In genomic region chr7:1737523-1737922, GRCh38 we compare ENCODE assay signal across 27 cellular contexts.
"Had no signal": no experiment of that assay in that cellular context is flagged by ENCODE, and none has a peak within 500 bp of the region (broad histone marks: within the 10 kb centered on the region; RNA-seq: fewer than 3 reads in every experiment).

No MANE protein-coding gene starts in this region.

- H3K27me3 ChIP-seq: pancreas, uterus had no signal

- FAIRE-seq: keratinocyte, pancreas, small intestine had no signal

- DNase-seq: hippocampal formation; left colon; left lung; mesendoderm; naive B cell; natural killer cell; nephron progenitor cell; nucleus accumbens; posterior cingulate gyrus; retina; sigmoid colon; small intestine; spleen; stimulated activated CD4-positive, alpha-beta T cell treated with anti-CD3 and anti-CD28 coated beads, Interleukin-4, amount 100 ng/mL, for 24 hours; stimulated activated naive CD4-positive, alpha-beta T cell; tibial artery; trophoblast cell; upper lobe of right lung; uterus had no signal

- H3K4me1 ChIP-seq: pancreas, tibial artery, uterus had no signal

- ATAC-seq: left colon; left lung; natural killer cell; pancreas; right cardiac atrium; stimulated activated effector memory CD8-positive, alpha-beta T cell treated with anti-CD3 and anti-CD28 coated beads, Interleukin-12 subunit alpha, Interleukin-12 subunit beta, amount 100 ng/mL, for 72 hours; upper lobe of right lung had no signal

- H3K4me3 ChIP-seq: left lung, lung, pancreas, prostate gland, sigmoid colon, spleen, suprapubic skin, thoracic aorta, tibial artery, upper lobe of right lung, uterus had no signal

- H3K9me3 ChIP-seq: left lung, pancreas, prostate gland, sigmoid colon, spleen, suprapubic skin, thoracic aorta, tibial artery, upper lobe of right lung, uterus had no signal

- H3K27ac ChIP-seq: left lung, pancreas, prostate gland, sigmoid colon, spleen, suprapubic skin, thoracic aorta, tibial artery, upper lobe of right lung, uterus had no signal

- H3K36me3 ChIP-seq: left lung, pancreas, prostate gland, sigmoid colon, spleen, suprapubic skin, thoracic aorta, tibial artery, upper lobe of right lung, uterus had no signal
